Comparison of ENCODE assay signal across 8 cellular contexts in genomic region chr3:179558742-179559364, GRCh38. TPM values are rescaled to one million over a fixed set of nuclear protein-coding genes. Genes with fewer than 3 reads are reported as not detected.
DNase-seq lines count a peak whose midpoint lies in the region; ATAC-seq, FAIRE-seq and TF ChIP-seq lines count a peak whose summit lies in the region.

No MANE protein-coding gene starts in this region.

- H3K4me2 ChIP-seq in hepatocyte: no peak overlapping the region

- no peak for FAIRE-seq in small intestine (lab: Jason Lieb, UNC)

- H3K79me2 ChIP-seq in hepatocyte: peaks cover 1% of the 10 kb centered on the region

- peaks cover 4% of the 10 kb centered on the region for H3K27me3 ChIP-seq in RWPE2 (ENCODE audit: insufficient read depth, poor library complexity, severe bottlenecking)
- H3K27me3 ChIP-seq in ascending aorta: no peaks in the 10 kb centered on the region
- H3K27me3 ChIP-seq in hepatocyte: no peaks in the 10 kb centered on the region
- no peaks in the 10 kb centered on the region for H3K27me3 ChIP-seq in small intestine (ENCODE audit: control insufficient read depth in 2 of 2, insufficient read depth in 2 of 2, low read length in 2 of 2)

- H3K9me3 ChIP-seq in RWPE2 (ENCODE audit: severe bottlenecking): no peaks in the 10 kb centered on the region
- no peaks in the 10 kb centered on the region for H3K9me3 ChIP-seq in ascending aorta
- no peaks in the 10 kb centered on the region for H3K9me3 ChIP-seq in hepatocyte (ENCODE audit: low read depth)
- H3K9me3 ChIP-seq in small intestine (ENCODE audit: control insufficient read depth, low read depth): no peaks in the 10 kb centered on the region

- H4K20me1 ChIP-seq in hepatocyte (ENCODE audit: insufficient read depth, poor library complexity, severe bottlenecking): no peaks in the 10 kb centered on the region

- H3K36me3 ChIP-seq in RWPE2 (ENCODE audit: low read depth) (no peaks in the 10 kb centered on the region), ascending aorta (no peaks in the 10 kb centered on the region), hepatocyte (replicated peaks; ENCODE audit: insufficient read depth, low read depth) (no peaks in the 10 kb centered on the region), small intestine (ENCODE audit: control insufficient read depth in 2 of 2, insufficient read depth in 2 of 2, low read length in 2 of 2) (no peaks in the 10 kb centered on the region)

- no peak for ATAC-seq in RWPE2 (ENCODE audit: low read depth)

- no peak overlapping the region for H3K4me3 ChIP-seq in LNCaP clone FGC (ENCODE audit: low read depth, low read length)
- H3K4me3 ChIP-seq in RWPE2 (ENCODE audit: severe bottlenecking): no peak overlapping the region
- H3K4me3 ChIP-seq in ascending aorta: no peak overlapping the region
- H3K4me3 ChIP-seq in hepatocyte: no peak overlapping the region
- no peak overlapping the region for H3K4me3 ChIP-seq in small intestine (ENCODE audit: low read depth in 1 of 2, low read length in 2 of 2)

- DNase-seq in ELR (ENCODE audit: low read depth) (peak; percentile 82), LNCaP clone FGC (ENCODE audit: low read depth) (peak; percentile 51), RWPE2 (ENCODE audit: low spot score) (no peak), ascending aorta (ENCODE audit: low spot score in 2 of 2) (peak in 1 of 2 donors; percentile 81), hepatocyte (ENCODE audit: low spot score) (peak; percentile 85), small intestine (peak; percentile 54), cerebellar nuclear complex (lab: John Stamatoyannopoulos, UW) (no peak)
- DNase-seq in effector CD8-positive, alpha-beta T cell (lab: John Stamatoyannopoulos, UW): no peak

- WGBS in hepatocyte (ENCODE audit: low lambda C conversion rate, missing lambda C conversion rate): 8% methylated on average over 3 of the region's 3 CpGs
- WGBS in small intestine, 3 donors: 4 to 6% (median 6%) methylated on average over 3 of the region's 3 CpGs

- no peak overlapping the region for H3K27ac ChIP-seq in RWPE2 (ENCODE audit: poor library complexity, severe bottlenecking)
- H3K27ac ChIP-seq in ascending aorta: no peak overlapping the region
- H3K27ac ChIP-seq in hepatocyte: no peak overlapping the region
- H3K27ac ChIP-seq in small intestine (ENCODE audit: low read depth in 1 of 2, low read length in 1 of 2): no peak overlapping the region

- peak; percentile 92 for TF ChIP-seq CTCF in LNCaP clone FGC (IDR thresholded peaks at IDR 0.05; ENCODE audit: control insufficient read depth, extremely low read depth, insufficient read depth)
- TF ChIP-seq CTCF in RWPE2 (IDR thresholded peaks at IDR 0.05; ENCODE audit: poor library complexity, severe bottlenecking): peak; percentile 94
- TF ChIP-seq CTCF in ascending aorta (IDR thresholded peaks at IDR 0.05): peak; percentile 53 to 89 (median 74)
- peak; percentile 92 for TF ChIP-seq CTCF in hepatocyte (IDR thresholded peaks at IDR 0.05; ENCODE audit: poor library complexity)

- H3K4me1 ChIP-seq in RWPE2 (ENCODE audit: insufficient read depth, poor library complexity, severe bottlenecking) (no peaks in the 10 kb centered on the region), ascending aorta (no peaks in the 10 kb centered on the region), hepatocyte (ENCODE audit: insufficient read depth) (peaks cover 1% of the 10 kb centered on the region), small intestine (ENCODE audit: control insufficient read depth in 2 of 2, insufficient read depth in 1 of 2, low read depth in 1 of 2, low read length in 1 of 2) (peaks cover 0 to 3% of the 10 kb centered on the region in 2 donors)

- H2AFZ ChIP-seq in hepatocyte: no peak overlapping the region

- H3K9me2 ChIP-seq in hepatocyte (replicated peaks; ENCODE audit: insufficient read depth): no peaks in the 10 kb centered on the region

- intact Hi-C loops in ascending aorta (cut with DNase I): loop anchor here (1.0 kb wide), 1 partner anchor 138 kb away; no protein-coding TSS in a partner anchor

RNA-seq across cellular contexts. Expression of gene ACTL6A, which starts 3.9 kb away (rescaled TPM):
- total RNA-seq in ascending aorta (23.9 TPM), hepatocyte (56.8 and 92.6 TPM in 2 replicates)
- polyA plus RNA-seq in hepatocyte (61.2 and 68.7 TPM in 2 replicates), small intestine (10 to 100 TPM; 31.3 to 44.8 (median 31.9) TPM)

RNA-seq across cellular contexts. Expression of gene MRPL47, which starts 45.6 kb away (rescaled TPM):
- total RNA-seq in ascending aorta (41.1 TPM), hepatocyte (38.3 and 46.7 TPM in 2 replicates)
- polyA plus RNA-seq in hepatocyte (63.6 and 63.8 TPM in 2 replicates), small intestine (10 to 100 TPM; 48.4 to 56.0 (median 51.9) TPM)

RNA-seq across cellular contexts. Expression of gene NDUFB5, which starts 45.7 kb away (rescaled TPM):
- total RNA-seq in ascending aorta (22.4 TPM), hepatocyte (150 and 152 TPM in 2 replicates)
- polyA plus RNA-seq in hepatocyte (107 and 108 TPM in 2 replicates), small intestine (100 to 1,000 TPM; 124 to 184 (median 168) TPM)

Comparison
In these comparisons a context has a peak if more than half of its experiments do, and no peak if none do; other contexts are left out.
1. DNase-seq: peak in ELR (single experiment), LNCaP clone FGC (single experiment), hepatocyte (single experiment) and small intestine (single experiment); none in RWPE2 (single experiment), effector CD8-positive, alpha-beta T cell (single experiment) and cerebellar nuclear complex (0 of 2).
2. Peak in every context shown above with its lines, with median percentiles within 50 percentile points of each other: CTCF ChIP-seq.